In genomic region chr3:4495294-4496110, GRCh38 we compare ENCODE assay signal across 10 cellular contexts. TPM values are rescaled to one million over a fixed set of nuclear protein-coding genes. Genes with fewer than 3 reads are reported as not detected.
A peak's percentile ranks its signal among the peaks of the same experiment; 100 is the strongest.
DNase-seq lines count a peak whose midpoint lies in the region; ATAC-seq and TF ChIP-seq lines count a peak whose summit lies in the region.
"Had no signal": no experiment of that assay in that cellular context is flagged by ENCODE, and none has a peak within 500 bp of the region (broad histone marks: within the 10 kb centered on the region; RNA-seq: fewer than 3 reads in every experiment).

No MANE protein-coding gene starts in this region.

- peak overlapping the region in 9 of 10 donors; percentile 5 to 93 (median 76) for H3K4me3 ChIP-seq in heart right ventricle
- peak overlapping the region; percentile 59 to 94 for H3K4me3 ChIP-seq in vagina

- H3K36me3 ChIP-seq in heart right ventricle: peaks cover 0 to 31% (median 0%) of the 10 kb centered on the region in 9 donors
- H3K36me3 ChIP-seq in vagina: no peaks in the 10 kb centered on the region

- WGBS in heart right ventricle, 2 donors: 58 to 66% methylated on average over 3 of the region's 3 CpGs

- peak overlapping the region; percentile 96 for H3K4me3 Mint-ChIP-seq in activated T-helper 1 cell treated with anti-CD3 and anti-CD28 coated beads, Interleukin-12 subunit alpha, Interleukin-12 subunit beta, Interleukin-2, Interleukin-4 antibody, amounts not matched to agents 30 ng/mL and 10 ng/mL and 1 ng/mL, durations not matched to agents 14 hours and 24 hours and 36 hours
- H3K4me3 Mint-ChIP-seq in memory B cell: peak overlapping the region; percentile 99

- TF ChIP-seq CTCF in heart right ventricle (IDR thresholded peaks at IDR 0.05) (no peak), vagina (IDR thresholded peaks at IDR 0.05) (no peak), omental fat pad (IDR thresholded peaks at IDR 0.05) (no peak)

- H3K9me3 ChIP-seq in heart right ventricle: no peaks in the 10 kb centered on the region
- no peaks in the 10 kb centered on the region for H3K9me3 ChIP-seq in vagina

- H3K36me3 Mint-ChIP-seq in activated T-helper 1 cell treated with anti-CD3 and anti-CD28 coated beads, Interleukin-12 subunit alpha, Interleukin-12 subunit beta, Interleukin-2, Interleukin-4 antibody, amounts not matched to agents 30 ng/mL and 10 ng/mL and 1 ng/mL, durations not matched to agents 14 hours and 24 hours and 36 hours (ENCODE audit: low read depth): peaks cover 45% of the 10 kb centered on the region
- peaks cover 24% of the 10 kb centered on the region for H3K36me3 Mint-ChIP-seq in memory B cell

- H3K4me1 Mint-ChIP-seq in activated T-helper 1 cell treated with anti-CD3 and anti-CD28 coated beads, Interleukin-12 subunit alpha, Interleukin-12 subunit beta, Interleukin-2, Interleukin-4 antibody, amounts not matched to agents 30 ng/mL and 10 ng/mL and 1 ng/mL, durations not matched to agents 14 hours and 24 hours and 36 hours (ENCODE audit: low read depth): peaks cover 58% of the 10 kb centered on the region
- peaks cover 35% of the 10 kb centered on the region for H3K4me1 Mint-ChIP-seq in memory B cell

- no peak for DNase-seq in heart right ventricle
- DNase-seq in cardiac septum (ENCODE audit: low spot score): no peak
- DNase-seq in activated T-helper 1 cell treated with anti-CD3 and anti-CD28 coated beads, Interleukin-12 subunit alpha, Interleukin-12 subunit beta, Interleukin-2, Interleukin-4 antibody, amounts not matched to agents 30 ng/mL and 10 ng/mL and 1 ng/mL, durations not matched to agents 14 hours and 24 hours and 36 hours (ENCODE audit: low spot score): no peak
- DNase-seq in memory B cell (ENCODE audit: low spot score in 2 of 2): no peak
- DNase-seq in vagina (ENCODE audit: extremely low spot score in 2 of 2): no peak
- no peak for DNase-seq in omental fat pad (ENCODE audit: low spot score)
- DNase-seq in NCI-H128 (lab: John Stamatoyannopoulos, UW; ENCODE audit: unreplicated experiment): no peak
- DNase-seq: Calu3, NCI-H2029 treated with DMSO at 0.1 percent for 48 hours had no signal

- H3K27ac Mint-ChIP-seq in activated T-helper 1 cell treated with anti-CD3 and anti-CD28 coated beads, Interleukin-12 subunit alpha, Interleukin-12 subunit beta, Interleukin-2, Interleukin-4 antibody, amounts not matched to agents 30 ng/mL and 10 ng/mL and 1 ng/mL, durations not matched to agents 14 hours and 24 hours and 36 hours: peak overlapping the region; percentile 15
- H3K27ac Mint-ChIP-seq in memory B cell: peak overlapping the region; percentile 96

- H3K9me3 Mint-ChIP-seq in activated T-helper 1 cell treated with anti-CD3 and anti-CD28 coated beads, Interleukin-12 subunit alpha, Interleukin-12 subunit beta, Interleukin-2, Interleukin-4 antibody, amounts not matched to agents 30 ng/mL and 10 ng/mL and 1 ng/mL, durations not matched to agents 14 hours and 24 hours and 36 hours: no peaks in the 10 kb centered on the region
- no peaks in the 10 kb centered on the region for H3K9me3 Mint-ChIP-seq in memory B cell

- H3K27me3 Mint-ChIP-seq in activated T-helper 1 cell treated with anti-CD3 and anti-CD28 coated beads, Interleukin-12 subunit alpha, Interleukin-12 subunit beta, Interleukin-2, Interleukin-4 antibody, amounts not matched to agents 30 ng/mL and 10 ng/mL and 1 ng/mL, durations not matched to agents 14 hours and 24 hours and 36 hours (ENCODE audit: insufficient read depth): peaks cover 17% of the 10 kb centered on the region
- H3K27me3 Mint-ChIP-seq in memory B cell: no peaks in the 10 kb centered on the region

- intact Hi-C loops in heart right ventricle (cut with DNase I) (loop anchor here in 8 of 10 donors (5.0 to 10.0 kb wide), 4 partner anchors 87 to 141 kb away; no protein-coding TSS in a partner anchor), cardiac septum (cut with DNase I) (loop anchor here (10.0 kb wide), 1 partner anchor 139 kb away; no protein-coding TSS in a partner anchor), vagina (cut with DNase I) (loop anchor here (10.0 kb wide), 1 partner anchor 141 kb away; no protein-coding TSS in a partner anchor)
- intact Hi-C loops in activated T-helper 1 cell treated with anti-CD3 and anti-CD28 coated beads, Interleukin-12 subunit alpha, Interleukin-12 subunit beta, Interleukin-2, Interleukin-4 antibody, amounts not matched to agents 30 ng/mL and 10 ng/mL and 1 ng/mL, durations not matched to agents 14 hours and 24 hours and 36 hours (cut with micrococcal nuclease): loop anchor here (1.0 to 10.0 kb wide), 3 partner anchors 9 to 529 kb away; no protein-coding TSS in a partner anchor

- ATAC-seq in heart right ventricle (no peak), memory B cell (ENCODE audit: low read depth) (no peak), omental fat pad (ENCODE audit: low FRiP score) (no peak), GM21367 (IDR thresholded peaks at IDR 0.05; ENCODE audit: unreplicated experiment) (no peak)

- H3K4me1 ChIP-seq in heart right ventricle: peaks cover 0 to 53% (median 39%) of the 10 kb centered on the region in 9 donors
- peaks cover 32% of the 10 kb centered on the region for H3K4me1 ChIP-seq in vagina

- H3K27ac ChIP-seq in heart right ventricle: peak overlapping the region in 8 of 10 donors; percentile 31 to 88 (median 64)
- peak overlapping the region; percentile 77 for H3K27ac ChIP-seq in vagina

- TF ChIP-seq POLR2A in vagina (IDR thresholded peaks at IDR 0.05): no peak

- H3K27me3 ChIP-seq in heart right ventricle (no peaks in the 10 kb centered on the region), vagina (no peaks in the 10 kb centered on the region)

RNA-seq across cellular contexts. Expression of gene ITPR1, which starts 2.4 kb away (rescaled TPM):
- total RNA-seq in heart right ventricle: 10 to 100 TPM; 15.0 to 40.3 (median 19.1) TPM
- 10 to 100 TPM in 1 of 2 donors, 1 to 10 TPM in 1; 9.7 to 12.9 TPM for polyA plus RNA-seq in heart right ventricle
- total RNA-seq in cardiac septum: 19.5 TPM
- 108 and 113 TPM in 2 replicates for total RNA-seq in activated T-helper 1 cell treated with anti-CD3 and anti-CD28 coated beads, Interleukin-12 subunit alpha, Interleukin-12 subunit beta, Interleukin-2, Interleukin-4 antibody, amounts not matched to agents 30 ng/mL and 10 ng/mL and 1 ng/mL, durations not matched to agents 14 hours and 24 hours and 36 hours
- 108 TPM for total RNA-seq in vagina
- 10 to 100 TPM; 38.3 to 58.5 (median 41.3) TPM for total RNA-seq in omental fat pad

RNA-seq across cellular contexts. Expression of gene SUMF1, which starts 28.4 kb away (rescaled TPM):
- 10 to 100 TPM in 4 of 10 donors, 1 to 10 TPM in 6; 6.9 to 15.1 (median 8.9) TPM for total RNA-seq in heart right ventricle
- 1 to 10 TPM; 3.7 to 9.5 TPM for polyA plus RNA-seq in heart right ventricle
- total RNA-seq in cardiac septum: 10.4 TPM
- 6.1 and 7.0 TPM in 2 replicates for total RNA-seq in activated T-helper 1 cell treated with anti-CD3 and anti-CD28 coated beads, Interleukin-12 subunit alpha, Interleukin-12 subunit beta, Interleukin-2, Interleukin-4 antibody, amounts not matched to agents 30 ng/mL and 10 ng/mL and 1 ng/mL, durations not matched to agents 14 hours and 24 hours and 36 hours
- total RNA-seq in vagina: 65.6 TPM
- 10 to 100 TPM; 44.9 to 61.1 (median 53.8) TPM for total RNA-seq in omental fat pad
